15 cellular contexts compared by ENCODE assay signal in genomic region chr11:60895687-60896086, GRCh38. TPM values are rescaled to one million over a fixed set of nuclear protein-coding genes. Genes with fewer than 3 reads are reported as not detected.
DNase-seq lines count a peak whose midpoint lies in the region; ATAC-seq and TF ChIP-seq lines count a peak whose summit lies in the region.
"Had no signal": no experiment of that assay in that cellular context is flagged by ENCODE, and none has a peak within 500 bp of the region (broad histone marks: within the 10 kb centered on the region; RNA-seq: fewer than 3 reads in every experiment).

No MANE protein-coding gene starts in this region.

- H3K36me3 ChIP-seq in neuronal stem cell (replicated peaks in 1 of 2; ENCODE audit: control insufficient read depth in 2 of 2, insufficient read depth in 2 of 2, low read length in 2 of 2): peaks cover 48 to 97% of the 10 kb centered on the region in 2 donors
- peaks cover 91% of the 10 kb centered on the region for H3K36me3 ChIP-seq in A673 (ENCODE audit: insufficient read depth, low read length, poor library complexity, severe bottlenecking)

- no peak overlapping the region for H4K8ac ChIP-seq in neuronal stem cell (ENCODE audit: low read depth, low read length)

- no peak overlapping the region for H3K4me3 ChIP-seq in neuronal stem cell (ENCODE audit: low read length in 2 of 2)
- no peak overlapping the region for H3K4me3 ChIP-seq in A673 (ENCODE audit: low read depth, low read length, poor library complexity, severe bottlenecking)

- H3K4me2 ChIP-seq in neuronal stem cell (ENCODE audit: insufficient read depth, low read length, poor library complexity, severe bottlenecking): no peak overlapping the region

- H4K91ac ChIP-seq in neuronal stem cell (ENCODE audit: low read depth, low read length, poor library complexity): no peak overlapping the region

- H3K4me3 Mint-ChIP-seq in activated naive CD8-positive, alpha-beta T cell: no peak overlapping the region
- no peak overlapping the region for H3K4me3 Mint-ChIP-seq in activated naive CD8-positive, alpha-beta T cell treated with anti-CD3 and anti-CD28 coated beads for 36 hours
- H3K4me3 Mint-ChIP-seq in stimulated activated effector memory CD8-positive, alpha-beta T cell treated with anti-CD3 and anti-CD28 coated beads, Interleukin-12 subunit alpha, Interleukin-12 subunit beta, amount 100 ng/mL, for 72 hours: no peak overlapping the region
- H3K4me3 Mint-ChIP-seq: CD4-positive, alpha-beta T cell; H9 had no signal

- H3K27ac ChIP-seq in neuronal stem cell (replicated peaks; ENCODE audit: low read length) (no peak overlapping the region), A673 (ENCODE audit: low read depth, low read length, poor library complexity, severe bottlenecking) (no peak overlapping the region)

- no peak overlapping the region for H2BK120ac ChIP-seq in neuronal stem cell (ENCODE audit: low read depth, low read length)

- no peak overlapping the region for H3K4ac ChIP-seq in neuronal stem cell (ENCODE audit: low read length)

- no peak overlapping the region for H2AFZ ChIP-seq in neuronal stem cell (ENCODE audit: low read length)

- no peak overlapping the region for H2AK5ac ChIP-seq in neuronal stem cell (ENCODE audit: low read depth, low read length)

- H3K36me3 Mint-ChIP-seq in activated naive CD8-positive, alpha-beta T cell: peaks cover 2% of the 10 kb centered on the region
- peaks cover 26% of the 10 kb centered on the region for H3K36me3 Mint-ChIP-seq in activated naive CD8-positive, alpha-beta T cell treated with anti-CD3 and anti-CD28 coated beads for 36 hours
- peaks cover 96% of the 10 kb centered on the region for H3K36me3 Mint-ChIP-seq in stimulated activated effector memory CD8-positive, alpha-beta T cell treated with anti-CD3 and anti-CD28 coated beads, Interleukin-12 subunit alpha, Interleukin-12 subunit beta, amount 100 ng/mL, for 72 hours

- BruUV-seq in A673 (replicated peaks; lab: Mats Ljungman, UMichigan): no TSS peak

- TF ChIP-seq CTCF in A673 (conservative IDR thresholded peaks at IDR 0.05; ENCODE audit: low read depth, low read length): no peak

- no CpG with 5 or more reads among the region's 5 CpGs for WGBS in neuronal stem cell (ENCODE audit: extremely low coverage in 2 of 2, insufficient read length in 2 of 2, insufficient replicate concordance in 1 of 2), 2 donors

- no peak overlapping the region for H2BK5ac ChIP-seq in neuronal stem cell (ENCODE audit: low read length)

- no peak overlapping the region for H3K14ac ChIP-seq in neuronal stem cell (ENCODE audit: low read length)

- H2BK15ac ChIP-seq in neuronal stem cell (ENCODE audit: low read length): no peak overlapping the region

- H3K4me1 Mint-ChIP-seq in activated naive CD8-positive, alpha-beta T cell (ENCODE audit: low read depth): peaks cover 3% of the 10 kb centered on the region
- peaks cover 7% of the 10 kb centered on the region for H3K4me1 Mint-ChIP-seq in activated naive CD8-positive, alpha-beta T cell treated with anti-CD3 and anti-CD28 coated beads for 36 hours
- no peaks in the 10 kb centered on the region for H3K4me1 Mint-ChIP-seq in stimulated activated effector memory CD8-positive, alpha-beta T cell treated with anti-CD3 and anti-CD28 coated beads, Interleukin-12 subunit alpha, Interleukin-12 subunit beta, amount 100 ng/mL, for 72 hours
- H3K4me1 Mint-ChIP-seq: H9 had no signal

- ATAC-seq in stimulated activated effector memory CD8-positive, alpha-beta T cell treated with anti-CD3 and anti-CD28 coated beads, Interleukin-12 subunit alpha, Interleukin-12 subunit beta, amount 100 ng/mL, for 72 hours: no peak

- no peak overlapping the region for H3K9ac ChIP-seq in neuronal stem cell (ENCODE audit: low read depth, low read length, poor library complexity)

- H3K9me3 Mint-ChIP-seq in activated naive CD8-positive, alpha-beta T cell (ENCODE audit: low read depth): no peaks in the 10 kb centered on the region
- H3K9me3 Mint-ChIP-seq in activated naive CD8-positive, alpha-beta T cell treated with anti-CD3 and anti-CD28 coated beads for 36 hours: no peaks in the 10 kb centered on the region
- H3K9me3 Mint-ChIP-seq in stimulated activated effector memory CD8-positive, alpha-beta T cell treated with anti-CD3 and anti-CD28 coated beads, Interleukin-12 subunit alpha, Interleukin-12 subunit beta, amount 100 ng/mL, for 72 hours: no peaks in the 10 kb centered on the region
- H3K9me3 Mint-ChIP-seq: CD4-positive, alpha-beta T cell; H9 had no signal

- POLR2A ChIA-PET in A673 (lab: Charles Lee; ENCODE audit: low non-redundant PET): no interaction called here

- no peaks in the 10 kb centered on the region for H3K27me3 Mint-ChIP-seq in activated naive CD8-positive, alpha-beta T cell
- no peaks in the 10 kb centered on the region for H3K27me3 Mint-ChIP-seq in activated naive CD8-positive, alpha-beta T cell treated with anti-CD3 and anti-CD28 coated beads for 36 hours
- H3K27me3 Mint-ChIP-seq: CD4-positive, alpha-beta T cell had no signal

- H3K27me3 ChIP-seq in neuronal stem cell (ENCODE audit: control insufficient read depth in 3 of 3, insufficient read depth in 3 of 3, low read depth in 1 of 3, low read length in 3 of 3) (no peaks in the 10 kb centered on the region), A673 (replicated peaks; ENCODE audit: insufficient read depth, low read depth, low read length, poor library complexity) (no peaks in the 10 kb centered on the region)
- H3K27me3 ChIP-seq: BE2C had no signal

- no peak overlapping the region for H2BK12ac ChIP-seq in neuronal stem cell (ENCODE audit: low read length)

- H3K27ac Mint-ChIP-seq in activated naive CD8-positive, alpha-beta T cell: peak overlapping the region; percentile 12
- H3K27ac Mint-ChIP-seq in activated naive CD8-positive, alpha-beta T cell treated with anti-CD3 and anti-CD28 coated beads for 36 hours: no peak overlapping the region
- peak overlapping the region; percentile 21 for H3K27ac Mint-ChIP-seq in stimulated activated effector memory CD8-positive, alpha-beta T cell treated with anti-CD3 and anti-CD28 coated beads, Interleukin-12 subunit alpha, Interleukin-12 subunit beta, amount 100 ng/mL, for 72 hours
- H3K27ac Mint-ChIP-seq: CD4-positive, alpha-beta T cell; H9 had no signal

- CTCF ChIA-PET in A673 (lab: Charles Lee): interaction anchor here (1.3 kb wide), 1 partner anchor 64 kb away, joined by 4 read pairs; no protein-coding TSS in a partner anchor

- H3K18ac ChIP-seq in neuronal stem cell (ENCODE audit: low read length): no peak overlapping the region

- H3K4me1 ChIP-seq in neuronal stem cell (ENCODE audit: control insufficient read depth in 2 of 2, insufficient read depth in 1 of 2, low read depth in 1 of 2, low read length in 2 of 2) (no peaks in the 10 kb centered on the region), A673 (ENCODE audit: insufficient read depth, low read length, poor library complexity, severe bottlenecking) (no peaks in the 10 kb centered on the region)
- H3K4me1 ChIP-seq: BE2C, Caco-2 had no signal

- intact Hi-C loops in A673 (cut with micrococcal nuclease; ENCODE audit: unreplicated experiment): no loop called here

- no peaks in the 10 kb centered on the region for H3K79me1 ChIP-seq in neuronal stem cell (ENCODE audit: low read depth, low read length)

- no peaks in the 10 kb centered on the region for H3K9me3 ChIP-seq in neuronal stem cell (replicated peaks in 1 of 2; ENCODE audit: control insufficient read depth in 2 of 2, insufficient read depth in 1 of 2, low read depth in 1 of 2, low read length in 2 of 2)
- no peaks in the 10 kb centered on the region for H3K9me3 ChIP-seq in A673 (ENCODE audit: low read depth, low read length, poor library complexity, severe bottlenecking)
- H3K9me3 ChIP-seq: BE2C, Caco-2 had no signal

- H3K23ac ChIP-seq in neuronal stem cell (ENCODE audit: low read depth, low read length, poor library complexity): no peak overlapping the region

- DNase-seq in activated naive CD8-positive, alpha-beta T cell treated with anti-CD3 and anti-CD28 coated beads for 36 hours: no peak
- peak; percentile 41 for DNase-seq in mesenteric fat pad (ENCODE audit: low spot score)
- DNase-seq in stimulated activated effector memory CD8-positive, alpha-beta T cell treated with anti-CD3 and anti-CD28 coated beads, Interleukin-12 subunit alpha, Interleukin-12 subunit beta, amount 100 ng/mL, for 72 hours (ENCODE audit: low spot score in 2 of 2): no peak
- DNase-seq in neuronal stem cell (ENCODE audit: low spot score): no peak
- no peak for DNase-seq in NOMO-1 treated with dmso at 0.1 percent for 144 hours (lab: John Stamatoyannopoulos, UW; ENCODE audit: unreplicated experiment)
- no peak for DNase-seq in A673 (ENCODE audit: low spot score)
- DNase-seq: ACHN; BE2C; C1 segment of cervical spinal cord; Caco-2; CD4-positive, alpha-beta T cell; H9 had no signal

RNA-seq across cellular contexts. Expression of gene PRPF19, which starts 10.7 kb away (rescaled TPM):
- 100 to 1,000 TPM; 209 to 213 TPM for total RNA-seq in activated naive CD8-positive, alpha-beta T cell treated with anti-CD3 and anti-CD28 coated beads for 36 hours
- total RNA-seq in mesenteric fat pad (68.3 TPM), A673 (2021) (200 and 204 TPM in 2 replicates)
- 80.3 TPM for polyA plus RNA-seq in neuronal stem cell (2013, experiment 1 of 2)
- 77.6 TPM for polyA plus RNA-seq in neuronal stem cell (2013, experiment 2 of 2)

RNA-seq across cellular contexts. Expression of gene TMEM109, which starts 18.3 kb away (rescaled TPM):
- 100 to 1,000 TPM; 109 to 113 TPM for total RNA-seq in activated naive CD8-positive, alpha-beta T cell treated with anti-CD3 and anti-CD28 coated beads for 36 hours
- total RNA-seq in mesenteric fat pad (116 TPM), A673 (2021) (139 and 169 TPM in 2 replicates)
- 64.1 TPM for polyA plus RNA-seq in neuronal stem cell (2013, experiment 1 of 2)
- polyA plus RNA-seq in neuronal stem cell (2013, experiment 2 of 2): 63.1 TPM

RNA-seq across cellular contexts. Expression of gene ZP1, which starts 28.3 kb away (rescaled TPM):
- total RNA-seq in activated naive CD8-positive, alpha-beta T cell treated with anti-CD3 and anti-CD28 coated beads for 36 hours: not detected
- 1.4 TPM for total RNA-seq in mesenteric fat pad
- not detected for polyA plus RNA-seq in neuronal stem cell (2013, experiment 1 of 2)
- polyA plus RNA-seq in neuronal stem cell (2013, experiment 2 of 2): not detected
- total RNA-seq in A673 (2021): not detected in 2 replicates
- total RNA-seq: Caco-2, H1, H9 had no signal
- polyA plus RNA-seq: H1 had no signal

RNA-seq across cellular contexts. Expression of gene TMEM132A, which starts 28.6 kb away (rescaled TPM):
- total RNA-seq in activated naive CD8-positive, alpha-beta T cell treated with anti-CD3 and anti-CD28 coated beads for 36 hours: 1 to 10 TPM; 1.3 to 1.4 TPM
- 6.7 TPM for total RNA-seq in mesenteric fat pad
- 90.5 TPM for polyA plus RNA-seq in neuronal stem cell (2013, experiment 1 of 2)
- polyA plus RNA-seq in neuronal stem cell (2013, experiment 2 of 2): 91.3 TPM
- 140 and 147 TPM in 2 replicates for total RNA-seq in A673 (2021)
- total RNA-seq: CD4-positive, alpha-beta T cell had no signal

RNA-seq across cellular contexts. Expression of gene PTGDR2, which starts 39.9 kb away (rescaled TPM):
- under 1 TPM; 0.12 to 0.16 TPM for total RNA-seq in activated naive CD8-positive, alpha-beta T cell treated with anti-CD3 and anti-CD28 coated beads for 36 hours
- total RNA-seq in mesenteric fat pad (0.19 TPM), A673 (2021) (0.09 and 0.17 TPM in 2 replicates)
- polyA plus RNA-seq in neuronal stem cell (2013, experiment 1 of 2): 0.13 TPM
- polyA plus RNA-seq in neuronal stem cell (2013, experiment 2 of 2): 0.11 TPM
- total RNA-seq: A172, H1, H9 had no signal
